ENCODE assay signal across 22 cellular contexts in genomic region chr3:187775549-187775948, GRCh38.
"Had no signal": no experiment of that assay in that cellular context is flagged by ENCODE, and none has a peak within 500 bp of the region (broad histone marks: within the 10 kb centered on the region; RNA-seq: fewer than 3 reads in every experiment).

No MANE protein-coding gene starts in this region.

- H3K27me3 ChIP-seq: right lobe of liver, tibial nerve, uterus had no signal

- H2AFZ ChIP-seq: parathyroid adenoma had no signal

- H3K27ac ChIP-seq: lower lobe of right lung, parathyroid adenoma, psoas muscle, right lobe of liver, tibial nerve, uterus had no signal

- H3K4me1 ChIP-seq: parathyroid adenoma, right lobe of liver, tibial nerve, uterus had no signal

- H3K36me3 ChIP-seq: lower lobe of right lung, right lobe of liver, tibial nerve, uterus had no signal

- DNase-seq: hypothalamus; immature natural killer cell; kidney; lower lobe of right lung; mammary epithelial cell; mesenchymal stem cell; naive thymus-derived CD8-positive, alpha-beta T cell; occipital lobe; psoas muscle; right lobe of liver; stimulated activated CD4-positive, alpha-beta T cell treated with anti-CD3 and anti-CD28 coated beads, Interleukin-1b, Interleukin-23, amount 100 ng/mL, for 48 hours; stimulated activated CD4-positive, alpha-beta T cell treated with anti-CD3 and anti-CD28 coated beads, Interleukin-2, amount 100 ng/mL, for 48 hours; stimulated activated CD4-positive, alpha-beta T cell treated with anti-CD3 and anti-CD28 coated beads, Interleukin-4, amount 100 ng/mL, for 4 hours; stimulated activated CD8-positive, alpha-beta memory T cell treated with anti-CD3 and anti-CD28 coated beads, Interleukin-4, amount 100 ng/mL, for 48 hours; stimulated activated naive CD4-positive, alpha-beta T cell treated with Interleukin-2 at 50 U/mL for 16 hours; stimulated activated naive CD8-positive, alpha-beta T cell treated with anti-CD3 and anti-CD28 coated beads, Interleukin-15, amount 100 ng/mL, for 72 hours; substantia nigra; uterus had no signal

- H3K9ac ChIP-seq: parathyroid adenoma had no signal

- ATAC-seq: lower lobe of right lung; naive thymus-derived CD8-positive, alpha-beta T cell; psoas muscle; right lobe of liver; stimulated activated memory B cell treated with anti-CD40 and anti-IgM and Interleukin-4, amounts not matched to agents 10 μg/mL and 1 μg/mL and 100 μg/mL, for 72 hours; stimulated activated naive CD8-positive, alpha-beta T cell treated with anti-CD3 and anti-CD28 coated beads, Interleukin-15, amount 100 ng/mL, for 72 hours had no signal

- H3K4me3 ChIP-seq: lower lobe of right lung, psoas muscle, right lobe of liver, smooth muscle cell, tibial nerve, uterus had no signal

- H3K9me3 ChIP-seq: lower lobe of right lung, psoas muscle, right lobe of liver, tibial nerve, uterus had no signal

- H3K4me2 ChIP-seq: smooth muscle cell had no signal

- H3K79me2 ChIP-seq: parathyroid adenoma had no signal
